1 cellular context compared by ENCODE assay signal in genomic region chr11:126440792-126441514, GRCh38.
A peak's percentile ranks its signal among the peaks of the same experiment; 100 is the strongest.
TF ChIP-seq lines count a peak whose summit lies in the region.

No MANE protein-coding gene starts in this region.

TF ChIP-seq in WTC11, 78 proteins besides CTCF, POLR2A, EP300 and RAD21 (continued from another document and continues in another):
- peak; percentile 74 for TF ChIP-seq ZNF281 (CRISPR knock-in tag; IDR thresholded peaks at IDR 0.05)
- TF ChIP-seq NR3C1 (CRISPR knock-in tag; conservative IDR thresholded peaks at IDR 0.05; ENCODE audit: low read depth): no peak
- TF ChIP-seq ZMAT4 (CRISPR knock-in tag; IDR thresholded peaks at IDR 0.05): no peak
- TF ChIP-seq ETV6 (CRISPR knock-in tag; IDR thresholded peaks at IDR 0.05): peak; percentile 79; the same call in 1 of the 2 replicates
- TF ChIP-seq ATF6 (CRISPR knock-in tag; IDR thresholded peaks at IDR 0.05): no peak
- TF ChIP-seq E2F1 (CRISPR knock-in tag; IDR thresholded peaks at IDR 0.05): no peak
- TF ChIP-seq GTF2I (CRISPR knock-in tag; conservative IDR thresholded peaks at IDR 0.05): no peak
- TF ChIP-seq NR2C2 (CRISPR knock-in tag; IDR thresholded peaks at IDR 0.05): no peak
- no peak for TF ChIP-seq ZNF396 (CRISPR knock-in tag; IDR thresholded peaks at IDR 0.05; ENCODE audit: borderline replicate concordance)
- TF ChIP-seq TP53 (CRISPR knock-in tag; IDR thresholded peaks at IDR 0.05): peak; percentile 85
- 0 out of 2 replicates have a peak, but pooled peaks have one; percentile 30 for TF ChIP-seq HMGXB4 (CRISPR knock-in tag; IDR thresholded peaks at IDR 0.05)
- TF ChIP-seq ZBTB43 (CRISPR knock-in tag; IDR thresholded peaks at IDR 0.05): no peak
- TF ChIP-seq ZNF423 (CRISPR knock-in tag; IDR thresholded peaks at IDR 0.05): no peak
- TF ChIP-seq CREB1 (CRISPR knock-in tag; IDR thresholded peaks at IDR 0.05): peak; percentile 83
- no peak for TF ChIP-seq NR1H2 (CRISPR knock-in tag; IDR thresholded peaks at IDR 0.05)
- no peak for TF ChIP-seq ZNF532 (CRISPR knock-in tag; IDR thresholded peaks at IDR 0.05; ENCODE audit: borderline replicate concordance)
- no peak for TF ChIP-seq EMX1 (CRISPR knock-in tag; IDR thresholded peaks at IDR 0.05)
- no peak for TF ChIP-seq ZNF232 (CRISPR knock-in tag; IDR thresholded peaks at IDR 0.05)
- peak; percentile 69; the same call in 1 of the 2 replicates for TF ChIP-seq ZNF138 (CRISPR knock-in tag; conservative IDR thresholded peaks at IDR 0.05)
- TF ChIP-seq MAX (CRISPR knock-in tag; IDR thresholded peaks at IDR 0.05): peak; percentile 92
- TF ChIP-seq ZNF671 (CRISPR knock-in tag; IDR thresholded peaks at IDR 0.05): no peak
- no peak for TF ChIP-seq AR (CRISPR knock-in tag; IDR thresholded peaks at IDR 0.05)
- no peak for TF ChIP-seq ZNF416 (CRISPR knock-in tag; IDR thresholded peaks at IDR 0.05)
- TF ChIP-seq ESRRA (CRISPR knock-in tag; IDR thresholded peaks at IDR 0.05; ENCODE audit: borderline replicate concordance): no peak
- TF ChIP-seq NFYB (CRISPR knock-in tag; conservative IDR thresholded peaks at IDR 0.05; ENCODE audit: low read depth): no peak
- no peak for TF ChIP-seq FOXJ3 (CRISPR knock-in tag; IDR thresholded peaks at IDR 0.05; ENCODE audit: borderline replicate concordance)
- TF ChIP-seq ZSCAN18 (CRISPR knock-in tag; IDR thresholded peaks at IDR 0.05): no peak
- no peak for TF ChIP-seq MLX (CRISPR knock-in tag; IDR thresholded peaks at IDR 0.05)
- TF ChIP-seq MXD4 (CRISPR knock-in tag; IDR thresholded peaks at IDR 0.05; ENCODE audit: borderline replicate concordance): no peak
- no peak for TF ChIP-seq FOXP4 (CRISPR knock-in tag; IDR thresholded peaks at IDR 0.05)
- TF ChIP-seq CREM (CRISPR knock-in tag; IDR thresholded peaks at IDR 0.05): no peak
- no peak for TF ChIP-seq ZNF512 (CRISPR knock-in tag; IDR thresholded peaks at IDR 0.05; ENCODE audit: borderline replicate concordance)
